ENCODE assay signal across 12 cellular contexts in genomic region chr17:41772586-41773189, GRCh38. TPM values are rescaled to one million over a fixed set of nuclear protein-coding genes. Genes with fewer than 3 reads are reported as not detected.
A peak's percentile ranks its signal among the peaks of the same experiment; 100 is the strongest.
DNase-seq lines count a peak whose midpoint lies in the region; ATAC-seq, FAIRE-seq and TF ChIP-seq lines count a peak whose summit lies in the region.
"Had no signal": no experiment of that assay in that cellular context is flagged by ENCODE, and none has a peak within 500 bp of the region (broad histone marks: within the 10 kb centered on the region; RNA-seq: fewer than 3 reads in every experiment).

No MANE protein-coding gene starts in this region.

- H3K4me2 ChIP-seq in HepG2 (ENCODE audit: low read depth, low read length) (peak overlapping the region; percentile 84), smooth muscle cell (peak overlapping the region; percentile 15)

- peak; percentile 59 for ATAC-seq in HepG2
- no peak for ATAC-seq in GM21619 (IDR thresholded peaks at IDR 0.05; ENCODE audit: unreplicated experiment)

- H3K27ac ChIP-seq in HUES64 (ENCODE audit: low read depth, low read length) (peak overlapping the region; percentile 49), HepG2 (ENCODE audit: extremely low read length, insufficient read depth, low read length) (peak overlapping the region; percentile 80), smooth muscle cell (ENCODE audit: low read depth) (peak overlapping the region; percentile 90)

- peaks cover 2% of the 10 kb centered on the region for H3K36me3 Mint-ChIP-seq in chondrocyte (ENCODE audit: low read depth)

- peak; percentile 34; the same call in 1 of the 2 replicates for TF ChIP-seq RAD21 in HepG2 (CRISPR knock-in tag; IDR thresholded peaks at IDR 0.05)

- H3K79me2 ChIP-seq in HepG2 (ENCODE audit: insufficient read depth, low read length) (no peaks in the 10 kb centered on the region), smooth muscle cell (ENCODE audit: low read depth) (peaks cover 53% of the 10 kb centered on the region)

- peak overlapping the region; percentile 5 for H3K27ac Mint-ChIP-seq in chondrocyte (ENCODE audit: unreplicated experiment)

- H4K20me1 ChIP-seq in HepG2 (ENCODE audit: insufficient read depth, low read length) (no peaks in the 10 kb centered on the region), smooth muscle cell (ENCODE audit: low read depth) (peaks cover 79% of the 10 kb centered on the region)

- H3K9me3 ChIP-seq in HUES64 (ENCODE audit: insufficient read depth, low read depth, low read length) (no peaks in the 10 kb centered on the region), HepG2 (ENCODE audit: low read length) (no peaks in the 10 kb centered on the region), smooth muscle cell (replicated peaks; ENCODE audit: low read depth) (no peaks in the 10 kb centered on the region)
- H3K9me3 ChIP-seq: adrenal gland had no signal

- H2AFZ ChIP-seq in HepG2 (ENCODE audit: low read length) = no peak overlapping the region
- no peak overlapping the region for H2AFZ ChIP-seq in smooth muscle cell (ENCODE audit: low read depth)

- H3F3A ChIP-seq in smooth muscle cell (ENCODE audit: low read depth) = peaks cover 14% of the 10 kb centered on the region

- TF ChIP-seq CTCF in chondrocyte (IDR thresholded peaks at IDR 0.05) (no peak), HepG2 (CRISPR knock-in tag; IDR thresholded peaks at IDR 0.05) (peak; percentile 51), smooth muscle cell (IDR thresholded peaks at IDR 0.05; ENCODE audit: borderline replicate concordance, insufficient read depth, poor library complexity, severe bottlenecking) (no peak)

- H3K9ac ChIP-seq in HUES64 (ENCODE audit: low read depth, low read length) = peak overlapping the region; percentile 24; the same call in 1 of the 2 replicates
- peak overlapping the region; percentile 60 for H3K9ac ChIP-seq in HepG2 (ENCODE audit: insufficient read depth, low read depth, low read length)
- peak overlapping the region; percentile 34 for H3K9ac ChIP-seq in smooth muscle cell (ENCODE audit: low read depth)

- in situ Hi-C loops in HepG2 (cut with HindIII; ENCODE audit: extremely low pct_ligation_motif_present, low pct_unique_long_range_greater_than_20kb) = no loop called here

- POLR2A ChIA-PET in HepG2 (lab: Yijun Ruan, JAX) = interaction anchor here (0.9 to 3.2 kb wide), 15 partner anchors 11 to 193 kb away, joined by 3 to 62 read pairs (median 5); partner anchors contain the start of genes CNP, EIF1, FKBP10 and JUP

- peak; percentile 97 for FAIRE-seq in HepG2 (lab: Jason Lieb, UNC)

- peak in 1 of 2 experiments; percentile 69; a peak in 2 of 4 replicates for TF ChIP-seq EP300 in HepG2 (IDR thresholded peaks at IDR 0.05; ENCODE audit: low read depth in 2 of 2, low read length in 2 of 2)
- peak; percentile 38; the same call in 1 of the 2 replicates for TF ChIP-seq EP300 in HepG2 (CRISPR knock-in tag; IDR thresholded peaks at IDR 0.05; ENCODE audit: borderline replicate concordance)

- 94% methylated on average over 19 of the region's 19 CpGs for WGBS in HUES64
- 21% methylated on average over 12 of the region's 19 CpGs for WGBS in HepG2 (ENCODE audit: low lambda C conversion rate)
- WGBS in smooth muscle cell (ENCODE audit: low lambda C conversion rate) = 89% methylated on average over 19 of the region's 19 CpGs

- no TSS peak for BruUV-seq in HepG2 (replicated peaks; lab: Mats Ljungman, UMichigan)

- peaks cover 40% of the 10 kb centered on the region for H3K36me3 ChIP-seq in HUES64 (ENCODE audit: insufficient read depth, low read length)
- peaks cover 9 to 33% of the 10 kb centered on the region in 2 experiments; a peak in 4 of 5 replicates for H3K36me3 ChIP-seq in HepG2 (replicated peaks in 1 of 2; ENCODE audit: control insufficient read depth in 1 of 2, insufficient read depth in 2 of 2, low read length in 2 of 2)
- H3K36me3 ChIP-seq in smooth muscle cell (ENCODE audit: low read depth) = no peaks in the 10 kb centered on the region

- H3K27me3 ChIP-seq in HUES64 (ENCODE audit: insufficient read depth, low read length) = no peaks in the 10 kb centered on the region
- no peaks in the 10 kb centered on the region for H3K27me3 ChIP-seq in HepG2 (ENCODE audit: control insufficient read depth in 1 of 2, insufficient read depth in 2 of 2, low read length in 2 of 2)
- H3K27me3 ChIP-seq in smooth muscle cell (ENCODE audit: low read depth) = no peaks in the 10 kb centered on the region
- H3K27me3 ChIP-seq: adrenal gland had no signal

- CTCF ChIA-PET in HepG2 (lab: Yijun Ruan, JAX; ENCODE audit: low intra/inter-chr PET ratio, low total read pairs) = interaction anchor here (1.3 kb wide), 1 partner anchor 35 kb away, joined by 4 read pairs; no protein-coding TSS in a partner anchor

- H3K4me3 Mint-ChIP-seq in chondrocyte (ENCODE audit: unreplicated experiment) = no peak overlapping the region

- no peaks in the 10 kb centered on the region for H3K27me3 Mint-ChIP-seq in chondrocyte (ENCODE audit: low read depth)

- peaks cover 36% of the 10 kb centered on the region for H3K4me1 Mint-ChIP-seq in chondrocyte (ENCODE audit: low read depth)

- H3K4me1 ChIP-seq in HUES64 (ENCODE audit: insufficient read depth, low read length) (peaks cover 41% of the 10 kb centered on the region), HepG2 (ENCODE audit: insufficient read depth, low read length) (peaks cover 50% of the 10 kb centered on the region), smooth muscle cell (ENCODE audit: low read depth) (peaks cover 23% of the 10 kb centered on the region)

- DNase-seq in chondrocyte (ENCODE audit: low spot score) (no peak), HepG2 (ENCODE audit: low spot score) (peak; percentile 83), smooth muscle cell (lab: John Stamatoyannopoulos, UW; ENCODE audit: unreplicated experiment) (no peak), medulla oblongata (ENCODE audit: extremely low spot score) (no peak), NCI-H2029 (lab: John Stamatoyannopoulos, UW) (no peak), NCI-H526 (lab: John Stamatoyannopoulos, UW) (no peak)
- DNase-seq: occipital lobe; stimulated activated CD4-positive, alpha-beta T cell treated with anti-CD3 and anti-CD28 coated beads, Interleukin-1b, Interleukin-23, amount 100 ng/mL, for 48 hours; stimulated activated naive CD4-positive, alpha-beta T cell had no signal

- TF ChIP-seq POLR2A in HepG2 (IDR thresholded peaks at IDR 0.05; ENCODE audit: insufficient read depth in 1 of 2, low read depth in 2 of 2, low read length in 2 of 2) = peak; percentile 56 to 71; a peak in 3 of 4 replicates

- H3K9me3 Mint-ChIP-seq in chondrocyte (ENCODE audit: low read depth) = no peaks in the 10 kb centered on the region

- H3K4me3 ChIP-seq in HUES64 (ENCODE audit: low read length) = no peak overlapping the region
- H3K4me3 ChIP-seq in HepG2 (replicated peaks in 1 of 3; ENCODE audit: insufficient read depth in 1 of 3, low read depth in 2 of 3, low read length in 3 of 3) = peak overlapping the region; percentile 36 to 67 (median 38); a peak in 5 of 6 replicates
- no peak overlapping the region for H3K4me3 ChIP-seq in smooth muscle cell
- H3K4me3 ChIP-seq: adrenal gland had no signal

- intact Hi-C loops in HepG2 (cut with micrococcal nuclease; ENCODE audit: unreplicated experiment) = loop anchor here (1.0 kb wide), 1 partner anchor 14 kb away; the partner anchor contains the start of gene JUP

RNA-seq across cellular contexts. Expression of gene JUP, which starts 13.8 kb away (rescaled TPM):
- 61.3 TPM for polyA plus RNA-seq in HUES64 (2013, experiment 1 of 2)
- 64.8 TPM for polyA plus RNA-seq in HUES64 (2013, experiment 2 of 2)
- total RNA-seq in chondrocyte (8.1 to 22.0 TPM (median 18.8 TPM) in 3 replicates), HepG2 (2016; rRNA removed; fragmentation: Illumina TruSeq; extraction: Trizol) (20.6 and 20.9 TPM in 2 replicates), smooth muscle cell (167 and 238 TPM in 2 replicates)
- 6.9 and 7.8 TPM in 2 replicates for total RNA-seq in HepG2 (2016; cell fraction: cytosol; rRNA removed; fragmentation: Illumina TruSeq; extraction: Trizol; ENCODE audit: low read depth)
- 16.7 and 22.4 TPM in 2 replicates for total RNA-seq in HepG2 (2016; cell fraction: insoluble cytoplasmic fraction; rRNA removed; fragmentation: Illumina TruSeq; extraction: Trizol)
- total RNA-seq in HepG2 (2016; cell fraction: membrane; rRNA removed; fragmentation: Illumina TruSeq; extraction: Trizol) = 11.7 and 12.0 TPM in 2 replicates
- total RNA-seq in HepG2 (2016; cell fraction: nucleus; rRNA removed; fragmentation: Illumina TruSeq; extraction: Trizol) = 15.0 and 20.7 TPM in 2 replicates
- polyA plus RNA-seq in HepG2 (2011; rRNA removed) (12.1 and 21.4 TPM in 2 replicates), smooth muscle cell (124 and 277 TPM in 2 replicates)
- polyA plus RNA-seq in HepG2 (2011; cell fraction: cytosol; rRNA removed) = 8.9 and 10.9 TPM in 2 replicates
- polyA plus RNA-seq in HepG2 (2011; cell fraction: nucleus; rRNA removed) = 23.8 and 30.1 TPM in 2 replicates
- polyA plus RNA-seq in HepG2 (2012) = 36.1 and 37.0 TPM in 2 replicates
- polyA plus RNA-seq in HepG2 (2016; cell fraction: cytosol; fragmentation: Illumina TruSeq; extraction: Trizol; ENCODE audit: low read depth) = 3.5 and 4.6 TPM in 2 replicates
- polyA plus RNA-seq in HepG2 (2016; cell fraction: insoluble cytoplasmic fraction; fragmentation: Illumina TruSeq; extraction: Trizol; ENCODE audit: low read depth) = 22.1 and 35.3 TPM in 2 replicates
- 9.5 and 10.0 TPM in 2 replicates for polyA plus RNA-seq in HepG2 (2016; cell fraction: membrane; fragmentation: Illumina TruSeq; extraction: Trizol; ENCODE audit: low read depth)
- 24.1 and 25.5 TPM in 2 replicates for polyA plus RNA-seq in HepG2 (2016; cell fraction: nucleus; fragmentation: Illumina TruSeq; extraction: Trizol; ENCODE audit: insufficient read depth, low read depth)
- 43.6 and 59.1 TPM in 2 replicates for polyA minus RNA-seq in HepG2 (2011; rRNA and poly(A)+ RNA removed; ENCODE audit: low replicate concordance)
- 25.9 and 32.6 TPM in 2 replicates for polyA minus RNA-seq in HepG2 (2011; cell fraction: cytosol; rRNA and poly(A)+ RNA removed)
- polyA minus RNA-seq in HepG2 (2011; cell fraction: nucleus; rRNA and poly(A)+ RNA removed) = 13.5 and 13.8 TPM in 2 replicates

RNA-seq across cellular contexts. Expression of gene HAP1, which starts 38.2 kb away (rescaled TPM):
- polyA plus RNA-seq in HUES64 (2013, experiment 1 of 2) = 0.60 TPM
- 0.95 TPM for polyA plus RNA-seq in HUES64 (2013, experiment 2 of 2)
- not detected in 3 replicates for total RNA-seq in chondrocyte
- total RNA-seq in HepG2 (2016; rRNA removed; fragmentation: Illumina TruSeq; extraction: Trizol) = 0.07 and 0.08 TPM in 2 replicates
- not detected in 2 replicates for total RNA-seq in HepG2 (2016; cell fraction: cytosol; rRNA removed; fragmentation: Illumina TruSeq; extraction: Trizol; ENCODE audit: low read depth)
- 0.07 and 0.11 TPM in 2 replicates for total RNA-seq in HepG2 (2016; cell fraction: insoluble cytoplasmic fraction; rRNA removed; fragmentation: Illumina TruSeq; extraction: Trizol)
- total RNA-seq in HepG2 (2016; cell fraction: membrane; rRNA removed; fragmentation: Illumina TruSeq; extraction: Trizol) = 0.03 TPM in 1 of 2 replicates, not detected in the other
- total RNA-seq in HepG2 (2016; cell fraction: nucleus; rRNA removed; fragmentation: Illumina TruSeq; extraction: Trizol) = 0.12 TPM in 1 of 2 replicates, not detected in the other
- polyA plus RNA-seq in HepG2 (2011; rRNA removed) = 0.07 and 0.30 TPM in 2 replicates
- 0.07 and 0.08 TPM in 2 replicates for polyA plus RNA-seq in HepG2 (2011; cell fraction: cytosol; rRNA removed)
- polyA plus RNA-seq in HepG2 (2011; cell fraction: nucleus; rRNA removed) = 1.1 TPM in 2 replicates
- polyA plus RNA-seq in HepG2 (2012) = 0.13 and 0.19 TPM in 2 replicates
- not detected in 2 replicates for polyA plus RNA-seq in HepG2 (2016; cell fraction: cytosol; fragmentation: Illumina TruSeq; extraction: Trizol; ENCODE audit: low read depth)
- polyA plus RNA-seq in HepG2 (2016; cell fraction: insoluble cytoplasmic fraction; fragmentation: Illumina TruSeq; extraction: Trizol; ENCODE audit: low read depth) = 0.11 TPM in 1 of 2 replicates, not detected in the other
- polyA plus RNA-seq in HepG2 (2016; cell fraction: membrane; fragmentation: Illumina TruSeq; extraction: Trizol; ENCODE audit: low read depth) = not detected in 2 replicates
- 0.11 and 0.15 TPM in 2 replicates for polyA plus RNA-seq in HepG2 (2016; cell fraction: nucleus; fragmentation: Illumina TruSeq; extraction: Trizol; ENCODE audit: insufficient read depth, low read depth)
- polyA minus RNA-seq in HepG2 (2011; rRNA and poly(A)+ RNA removed; ENCODE audit: low replicate concordance) = 0.07 TPM in 1 of 2 replicates, not detected in the other
- not detected in 2 replicates for polyA minus RNA-seq in HepG2 (2011; cell fraction: cytosol; rRNA and poly(A)+ RNA removed)
- polyA minus RNA-seq in HepG2 (2011; cell fraction: nucleus; rRNA and poly(A)+ RNA removed) = 0.12 and 0.26 TPM in 2 replicates
- 0.04 and 0.36 TPM in 2 replicates for total RNA-seq in smooth muscle cell
- polyA plus RNA-seq in smooth muscle cell = 0.54 and 0.73 TPM in 2 replicates

RNA-seq across cellular contexts. Expression of gene P3H4, which starts 39.1 kb away (rescaled TPM):
- 18.0 TPM for polyA plus RNA-seq in HUES64 (2013, experiment 1 of 2)
- polyA plus RNA-seq in HUES64 (2013, experiment 2 of 2) = 22.3 TPM
- 83.8 to 109 TPM (median 84.8 TPM) in 3 replicates for total RNA-seq in chondrocyte
- total RNA-seq in HepG2 (2016; rRNA removed; fragmentation: Illumina TruSeq; extraction: Trizol) = 13.5 and 37.1 TPM in 2 replicates
- total RNA-seq in HepG2 (2016; cell fraction: cytosol; rRNA removed; fragmentation: Illumina TruSeq; extraction: Trizol; ENCODE audit: low read depth) = 12.6 and 14.5 TPM in 2 replicates
- total RNA-seq in HepG2 (2016; cell fraction: insoluble cytoplasmic fraction; rRNA removed; fragmentation: Illumina TruSeq; extraction: Trizol) = 12.2 and 37.7 TPM in 2 replicates
- 17.3 and 17.5 TPM in 2 replicates for total RNA-seq in HepG2 (2016; cell fraction: membrane; rRNA removed; fragmentation: Illumina TruSeq; extraction: Trizol)
- total RNA-seq in HepG2 (2016; cell fraction: nucleus; rRNA removed; fragmentation: Illumina TruSeq; extraction: Trizol) = 28.1 and 32.5 TPM in 2 replicates
- polyA plus RNA-seq in HepG2 (2011; rRNA removed) = 50.6 and 54.9 TPM in 2 replicates
- 37.2 and 55.7 TPM in 2 replicates for polyA plus RNA-seq in HepG2 (2011; cell fraction: cytosol; rRNA removed)
- polyA plus RNA-seq in HepG2 (2011; cell fraction: nucleus; rRNA removed) = 33.0 and 36.4 TPM in 2 replicates
- polyA plus RNA-seq in HepG2 (2012) = 22.4 and 34.3 TPM in 2 replicates
- polyA plus RNA-seq in HepG2 (2016; cell fraction: cytosol; fragmentation: Illumina TruSeq; extraction: Trizol; ENCODE audit: low read depth) = 4.6 and 5.5 TPM in 2 replicates
- polyA plus RNA-seq in HepG2 (2016; cell fraction: insoluble cytoplasmic fraction; fragmentation: Illumina TruSeq; extraction: Trizol; ENCODE audit: low read depth) = 14.8 and 17.0 TPM in 2 replicates
- polyA plus RNA-seq in HepG2 (2016; cell fraction: membrane; fragmentation: Illumina TruSeq; extraction: Trizol; ENCODE audit: low read depth) = 9.6 and 11.3 TPM in 2 replicates
- polyA plus RNA-seq in HepG2 (2016; cell fraction: nucleus; fragmentation: Illumina TruSeq; extraction: Trizol; ENCODE audit: insufficient read depth, low read depth) = 63.5 and 69.5 TPM in 2 replicates
- polyA minus RNA-seq in HepG2 (2011; rRNA and poly(A)+ RNA removed; ENCODE audit: low replicate concordance) = 44.3 and 65.0 TPM in 2 replicates
- polyA minus RNA-seq in HepG2 (2011; cell fraction: cytosol; rRNA and poly(A)+ RNA removed) = 22.5 and 26.8 TPM in 2 replicates
- 21.6 and 23.9 TPM in 2 replicates for polyA minus RNA-seq in HepG2 (2011; cell fraction: nucleus; rRNA and poly(A)+ RNA removed)
- total RNA-seq in smooth muscle cell = 77.4 and 98.6 TPM in 2 replicates
- 149 and 186 TPM in 2 replicates for polyA plus RNA-seq in smooth muscle cell

RNA-seq across cellular contexts. Expression of gene FKBP10, which starts 40.1 kb away (rescaled TPM):
- 108 TPM for polyA plus RNA-seq in HUES64 (2013, experiment 1 of 2)
- 105 TPM for polyA plus RNA-seq in HUES64 (2013, experiment 2 of 2)
- total RNA-seq in chondrocyte (557 to 584 TPM (median 567 TPM) in 3 replicates), HepG2 (2016; rRNA removed; fragmentation: Illumina TruSeq; extraction: Trizol) (46.5 and 149 TPM in 2 replicates), smooth muscle cell (603 and 724 TPM in 2 replicates)
- total RNA-seq in HepG2 (2016; cell fraction: cytosol; rRNA removed; fragmentation: Illumina TruSeq; extraction: Trizol; ENCODE audit: low read depth) = 31.7 and 32.8 TPM in 2 replicates
- total RNA-seq in HepG2 (2016; cell fraction: insoluble cytoplasmic fraction; rRNA removed; fragmentation: Illumina TruSeq; extraction: Trizol) = 37.6 and 157 TPM in 2 replicates
- total RNA-seq in HepG2 (2016; cell fraction: membrane; rRNA removed; fragmentation: Illumina TruSeq; extraction: Trizol) = 42.3 and 48.1 TPM in 2 replicates
- 148 and 181 TPM in 2 replicates for total RNA-seq in HepG2 (2016; cell fraction: nucleus; rRNA removed; fragmentation: Illumina TruSeq; extraction: Trizol)
- polyA plus RNA-seq in HepG2 (2011; rRNA removed) (543 and 573 TPM in 2 replicates), smooth muscle cell (253 and 289 TPM in 2 replicates)
- 288 and 579 TPM in 2 replicates for polyA plus RNA-seq in HepG2 (2011; cell fraction: cytosol; rRNA removed)
- 3,059 and 4,867 TPM in 2 replicates for polyA plus RNA-seq in HepG2 (2011; cell fraction: nucleus; rRNA removed)
- 224 and 292 TPM in 2 replicates for polyA plus RNA-seq in HepG2 (2012)
- polyA plus RNA-seq in HepG2 (2016; cell fraction: cytosol; fragmentation: Illumina TruSeq; extraction: Trizol; ENCODE audit: low read depth) = 18.4 and 19.7 TPM in 2 replicates
- polyA plus RNA-seq in HepG2 (2016; cell fraction: insoluble cytoplasmic fraction; fragmentation: Illumina TruSeq; extraction: Trizol; ENCODE audit: low read depth) = 46.0 and 56.5 TPM in 2 replicates
- polyA plus RNA-seq in HepG2 (2016; cell fraction: membrane; fragmentation: Illumina TruSeq; extraction: Trizol; ENCODE audit: low read depth) = 32.1 and 36.5 TPM in 2 replicates
- polyA plus RNA-seq in HepG2 (2016; cell fraction: nucleus; fragmentation: Illumina TruSeq; extraction: Trizol; ENCODE audit: insufficient read depth, low read depth) = 597 and 623 TPM in 2 replicates
- 133 and 613 TPM in 2 replicates for polyA minus RNA-seq in HepG2 (2011; rRNA and poly(A)+ RNA removed; ENCODE audit: low replicate concordance)
- 159 and 170 TPM in 2 replicates for polyA minus RNA-seq in HepG2 (2011; cell fraction: cytosol; rRNA and poly(A)+ RNA removed)
- polyA minus RNA-seq in HepG2 (2011; cell fraction: nucleus; rRNA and poly(A)+ RNA removed) = 231 and 275 TPM in 2 replicates

Comparison
In these comparisons a context has a peak if more than half of its experiments do, and no peak if none do; other contexts are left out.
1. H3K4me3 ChIP-seq: peak in HepG2 (3 of 3); none in HUES64 (single experiment) and smooth muscle cell (single experiment).
2. Peak in every context shown above with its lines, with median percentiles within 50 percentile points of each other: H3K27ac ChIP-seq and H3K9ac ChIP-seq.